8 cellular contexts compared by ENCODE assay signal in genomic region chr12:64451687-64452558, GRCh38. TPM values are rescaled to one million over a fixed set of nuclear protein-coding genes. Genes with fewer than 3 reads are reported as not detected.
DNase-seq lines count a peak whose midpoint lies in the region; ATAC-seq, FAIRE-seq and TF ChIP-seq lines count a peak whose summit lies in the region.

Gene TBK1 (plus strand): TSS chr12:64452120. CDS start chr12:64455871, 3,751 bp downstream.

- H3K4me1 ChIP-seq in ACC112 (ENCODE audit: control insufficient read depth, insufficient read depth, low read length, unreplicated experiment) (peaks cover 20% of the 10 kb centered on the region), keratinocyte (ENCODE audit: control insufficient read depth, extremely low read depth, insufficient read depth, low read length) (peaks cover 14% of the 10 kb centered on the region)

- no peaks in the 10 kb centered on the region for H3K9me1 ChIP-seq in keratinocyte (ENCODE audit: control insufficient read depth, extremely low read depth, insufficient read depth, low read length)

- no peaks in the 10 kb centered on the region for H4K20me1 ChIP-seq in keratinocyte (ENCODE audit: control insufficient read depth, extremely low read depth, insufficient read depth, low read length)

- no peak for TF ChIP-seq CTCF in WTC11 (IDR thresholded peaks at IDR 0.05)
- no peak for TF ChIP-seq CTCF in keratinocyte (optimal IDR thresholded peaks at IDR 0.05 in 1 of 3, IDR thresholded peaks at IDR 0.05 in 1 of 3, conservative IDR thresholded peaks at IDR 0.05 in 1 of 3; ENCODE audit: extremely low read depth in 1 of 3, insufficient read depth in 2 of 3, low read length in 3 of 3)

- no peaks in the 10 kb centered on the region for H3K9me3 Mint-ChIP-seq in WTC11

- H3K79me2 ChIP-seq in ACC112 (ENCODE audit: control insufficient read depth, insufficient read depth, low read length, unreplicated experiment) (peaks cover 39% of the 10 kb centered on the region), keratinocyte (ENCODE audit: control insufficient read depth, insufficient read depth, low read length) (peaks cover 36% of the 10 kb centered on the region)

- ATAC-seq in GM18520 (IDR thresholded peaks at IDR 0.05; ENCODE audit: unreplicated experiment) (peak; percentile 88), HG03060 (IDR thresholded peaks at IDR 0.05; ENCODE audit: low read depth, unreplicated experiment) (peak; percentile 55), WTC11 (peak; percentile 83)

- H3K27me3 ChIP-seq in ACC112 (ENCODE audit: insufficient read depth, low read length) (no peaks in the 10 kb centered on the region), keratinocyte (ENCODE audit: control insufficient read depth, extremely low read depth, insufficient read depth, low read length) (no peaks in the 10 kb centered on the region)

- no peaks in the 10 kb centered on the region for H3K27me3 Mint-ChIP-seq in WTC11 (ENCODE audit: low read depth)

- H2AFZ ChIP-seq in ACC112 (ENCODE audit: low read length, unreplicated experiment) (peak within 1 kb of the TSS; percentile 76), keratinocyte (ENCODE audit: control insufficient read depth, low read length) (peak within 1 kb of the TSS; percentile 97)

- dilution Hi-C loops in keratinocyte (cut with MboI; ENCODE audit: extremely low pct_ligation_motif_present, low sequenced_read_pairs), result no loop called here

- peak within 1 kb of the TSS; percentile 91 for H3K4me3 Mint-ChIP-seq in WTC11

- no peaks in the 10 kb centered on the region for H3K9me3 ChIP-seq in keratinocyte (ENCODE audit: control insufficient read depth, low read depth, low read length)

- H3K27ac ChIP-seq in ACC112 (ENCODE audit: low read depth, low read length), result peak within 1 kb of the TSS; percentile 98
- H3K27ac ChIP-seq in keratinocyte (ENCODE audit: control insufficient read depth, insufficient read depth, low read length), result peak within 1 kb of the TSS; percentile 95

- H3K36me3 ChIP-seq in ACC112 (ENCODE audit: insufficient read depth, low read length), result 0 out of 2 replicates have a peak, but pooled peaks cover 7% of the 10 kb centered on the region
- H3K36me3 ChIP-seq in keratinocyte (ENCODE audit: control insufficient read depth in 2 of 2, extremely low read depth in 1 of 2, insufficient read depth in 2 of 2, low read length in 2 of 2), result peaks cover 5 to 10% of the 10 kb centered on the region in 2 experiments

- H3K36me3 Mint-ChIP-seq in WTC11, result peaks cover 18% of the 10 kb centered on the region

- peak; percentile 94 for DNase-seq in NCI-H2196 (lab: John Stamatoyannopoulos, UW; ENCODE audit: unreplicated experiment)
- DNase-seq in WTC11 (ENCODE audit: low spot score), result peak; percentile 88
- DNase-seq in central memory CD4-positive, alpha-beta T cell, result peak; percentile 46
- peak; percentile 19 for DNase-seq in keratinocyte (ENCODE audit: low read depth, low spot score)
- DNase-seq in stimulated activated CD4-positive, alpha-beta T cell treated with anti-CD3 and anti-CD28 coated beads, Interleukin-15, amount 100 ng/mL, for 1 hour (ENCODE audit: low read depth in 1 of 2, low spot score in 1 of 2), result peak; percentile 48 to 53

- H3K9ac ChIP-seq in keratinocyte (ENCODE audit: control insufficient read depth, extremely low read depth, insufficient read depth, low read length), result peak within 1 kb of the TSS; percentile 91

- CTCF ChIA-PET in WTC11 (lab: Charles Lee), result no interaction called here

- H3K27ac Mint-ChIP-seq in WTC11, result peak within 1 kb of the TSS; percentile 95

- POLR2A ChIA-PET in WTC11 (lab: Charles Lee), result interaction anchor here (0.9 kb wide), 2 partner anchors 22 to 48 kb away, joined by 3 read pairs; partner anchors contain the start of gene XPOT

- H3K4me1 Mint-ChIP-seq in WTC11, result peaks cover 22% of the 10 kb centered on the region

- H3K4me2 ChIP-seq in keratinocyte (ENCODE audit: control insufficient read depth, extremely low read depth, insufficient read depth, low read depth, low read length), result peak within 1 kb of the TSS; percentile 94

- FAIRE-seq in keratinocyte (lab: Jason Lieb, UNC), result no peak

- H3K4me3 ChIP-seq in ACC112 (ENCODE audit: low read depth, low read length) (peak within 1 kb of the TSS; percentile 88), keratinocyte (ENCODE audit: control insufficient read depth in 2 of 3, extremely low read depth in 1 of 3, insufficient read depth in 2 of 3, low read depth in 1 of 3, low read length in 3 of 3) (peak within 1 kb of the TSS; percentile 86 to 98 (median 96))

TF ChIP-seq in WTC11, 78 proteins besides CTCF, POLR2A, EP300 and RAD21 (continues in another document):
- TF ChIP-seq ARID4B (CRISPR knock-in tag; IDR thresholded peaks at IDR 0.05; ENCODE audit: borderline replicate concordance) (peak; percentile 3; the same call in 1 of the 2 replicates), USF2 (CRISPR knock-in tag; IDR thresholded peaks at IDR 0.05) (peak; percentile 99), ELF4 (CRISPR knock-in tag; IDR thresholded peaks at IDR 0.05; ENCODE audit: low read depth) (peak; percentile 82; the same call in 1 of the 2 replicates), ZNF671 (CRISPR knock-in tag; IDR thresholded peaks at IDR 0.05) (peak; percentile 78; the same call in 1 of the 2 replicates), NR1H2 (CRISPR knock-in tag; IDR thresholded peaks at IDR 0.05) (no peak), CREM (CRISPR knock-in tag; IDR thresholded peaks at IDR 0.05) (peak; percentile 80), SP1 (CRISPR knock-in tag; conservative IDR thresholded peaks at IDR 0.05) (peak; percentile 78), ATF1 (CRISPR knock-in tag; IDR thresholded peaks at IDR 0.05) (no peak), ZNF138 (CRISPR knock-in tag; conservative IDR thresholded peaks at IDR 0.05) (no peak), ZNF416 (CRISPR knock-in tag; IDR thresholded peaks at IDR 0.05) (peak; percentile 65; the same call in 1 of the 2 replicates), MAX (CRISPR knock-in tag; IDR thresholded peaks at IDR 0.05) (peak; percentile 87)

RNA-seq across cellular contexts. Expression of gene TBK1, which starts in this region (rescaled TPM):
- 15.9 to 17.7 TPM (median 16.8 TPM) in 3 replicates for total RNA-seq in WTC11 (2021)
- 9.3 to 19.1 TPM (median 9.4 TPM) in 3 replicates for polyA plus RNA-seq in keratinocyte
- polyA plus RNA-seq in keratinocyte (2011; ENCODE audit: low read depth), result 22.8 TPM
- polyA plus RNA-seq in keratinocyte (2011; cell fraction: cytosol; rRNA removed), result 6.7 and 14.7 TPM in 2 replicates
- polyA plus RNA-seq in keratinocyte (2011; cell fraction: nucleus; rRNA removed), result 12.5 and 20.8 TPM in 2 replicates
- polyA plus RNA-seq in keratinocyte (2012; ENCODE audit: low replicate concordance), result 10.3 and 13.7 TPM in 2 replicates
- polyA minus RNA-seq in keratinocyte, result 0.75 to 11.8 TPM (median 4.0 TPM) in 3 replicates
- 6.7 TPM for polyA minus RNA-seq in keratinocyte (2011; cell fraction: cytosol; rRNA and poly(A)+ RNA removed)
- 9.8 and 13.6 TPM in 2 replicates for polyA minus RNA-seq in keratinocyte (2011; cell fraction: nucleus; rRNA and poly(A)+ RNA removed)

Comparison
In these comparisons a context has a peak if more than half of its experiments do, and no peak if none do; other contexts are left out.
1. Peak in every context shown above with its lines: DNase-seq, ATAC-seq, H3K4me3 ChIP-seq and H3K27ac ChIP-seq.
2. DNase-seq: peak in every context shown above with its lines; median percentile 94 in NCI-H2196; 88 in WTC11; 50 in stimulated activated CD4-positive, alpha-beta T cell treated with anti-CD3 and anti-CD28 coated beads, Interleukin-15, amount 100 ng/mL, for 1 hour; 46 in central memory CD4-positive, alpha-beta T cell; 19 in keratinocyte.